In genomic region chr4:5676763-5677162, GRCh38 we compare ENCODE assay signal across 33 cellular contexts.
"Had no signal": no experiment of that assay in that cellular context is flagged by ENCODE, and none has a peak within 500 bp of the region (broad histone marks: within the 10 kb centered on the region; RNA-seq: fewer than 3 reads in every experiment).

No MANE protein-coding gene starts in this region.

- H3K4me3 ChIP-seq: ascending aorta, cardiac muscle cell had no signal

- H3K27ac ChIP-seq: ascending aorta, cardiac muscle cell, VCaP had no signal

- H3K36me3 ChIP-seq: cardiac muscle cell had no signal

- H3K9me3 Mint-ChIP-seq: activated B cell treated with CpG ODN at 0.5 μM for 24 hours; activated CD4-positive, alpha-beta memory T cell treated with anti-CD3 and anti-CD28 coated beads for 36 hours; activated CD4-positive, alpha-beta T cell treated with anti-CD3 and anti-CD28 coated beads, Interleukin-2, amount 10 ng/mL, durations not matched to agents 24 days and 14 days; activated CD8-positive, alpha-beta T cell treated with anti-CD3 and anti-CD28 coated beads for 36 hours; activated naive CD4-positive, alpha-beta T cell treated with anti-CD3 and anti-CD28 coated beads, Interleukin-2, amount 10 ng/mL, durations not matched to agents 7 days and 5 days; activated naive CD4-positive, alpha-beta T cell treated with anti-CD3 and anti-CD28 coated beads, Interleukin-2, amount 50 U/mL, for 24 hours; activated naive CD8-positive, alpha-beta T cell treated with anti-CD3 and anti-CD28 coated beads, Interleukin-2, amount 10 ng/mL, durations not matched to agents 7 days and 5 days; activated naive CD8-positive, alpha-beta T cell treated with anti-CD3 and anti-CD28 coated beads, Interleukin-2, amount 50 U/mL, for 24 hours; activated T-cell treated with anti-CD3 and anti-CD28 coated beads, Interleukin-2, amount 50 U/mL, for 24 hours; brain; central memory CD8-positive, alpha-beta T cell; T-helper 1 cell treated with Interleukin-12 subunit alpha and Interleukin-12 subunit beta and Interleukin-4 antibody, amounts not matched to agents 30 μg/mL and 1 μg/mL, for 36 hours; T-helper 2 cell treated with Interferon-gamma antibody and Interleukin-4, amounts not matched to agents 5 μg/mL and 100 μg/mL, for 36 hours had no signal

- DNase-seq: activated B cell treated with CpG ODN at 0.5 μM for 24 hours; activated CD4-positive, alpha-beta memory T cell treated with anti-CD3 and anti-CD28 coated beads for 36 hours; activated CD4-positive, alpha-beta T cell treated with anti-CD3 and anti-CD28 coated beads for 4 hours; activated CD4-positive, alpha-beta T cell treated with anti-CD3 and anti-CD28 coated beads, Interleukin-2, amount 10 ng/mL, durations not matched to agents 24 days and 14 days; activated CD4-positive, alpha-beta T cell treated with anti-CD3 and anti-CD28 coated beads, Interleukin-2, amount 50 U/mL, for 1 hour; activated CD4-positive, alpha-beta T cell treated with anti-CD3 and anti-CD28 coated beads, Interleukin-2, amount 50 U/mL, for 4 hours; activated CD4-positive, CD25-positive, alpha-beta regulatory T cell treated with anti-CD3 and anti-CD28 coated beads, Interleukin-2, amount 50 U/mL, for 72 hours; activated CD8-positive, alpha-beta memory T cell treated with anti-CD3 and anti-CD28 coated beads, Interleukin-2, amount 50 U/mL, for 48 hours; activated CD8-positive, alpha-beta T cell treated with anti-CD3 and anti-CD28 coated beads for 36 hours; activated effector memory CD4-positive, alpha-beta T cell treated with Interleukin-2 at 50 U/mL for 16 hours; activated gamma-delta T cell; activated naive CD4-positive, alpha-beta T cell treated with anti-CD3 and anti-CD28 coated beads, Interleukin-2, amount 10 ng/mL, durations not matched to agents 7 days and 5 days; activated naive CD4-positive, alpha-beta T cell treated with Interleukin-2 at 50 U/mL for 16 hours; activated naive CD8-positive, alpha-beta T cell treated with anti-CD3 and anti-CD28 coated beads, Interleukin-2, amount 10 ng/mL, durations not matched to agents 7 days and 5 days; activated naive CD8-positive, alpha-beta T cell treated with anti-CD3 and anti-CD28 coated beads, Interleukin-2, amount 50 U/mL, for 24 hours; activated T-cell treated with anti-CD3 and anti-CD28 coated beads, Interleukin-2, amount 50 U/mL, for 24 hours; activated T-cell treated with anti-CD3 and anti-CD28 coated beads, Interleukin-2, amount 50 U/mL, for 48 hours; amygdala; anterior cingulate cortex; caudate nucleus; cerebellar nuclear complex; T-helper 2 cell; T-helper 9 cell had no signal

- ATAC-seq: activated CD8-positive, alpha-beta T cell treated with anti-CD3 and anti-CD28 coated beads for 36 hours; activated naive CD8-positive, alpha-beta T cell treated with anti-CD3 and anti-CD28 coated beads, Interleukin-2, amount 50 U/mL, for 24 hours had no signal

- H3K27me3 ChIP-seq: ascending aorta, cardiac muscle cell had no signal

- H3K4me1 ChIP-seq: ascending aorta had no signal

- H3K27me3 Mint-ChIP-seq: activated B cell treated with CpG ODN at 0.5 μM for 24 hours; activated CD4-positive, alpha-beta memory T cell treated with anti-CD3 and anti-CD28 coated beads for 36 hours; activated CD4-positive, alpha-beta T cell treated with anti-CD3 and anti-CD28 coated beads, Interleukin-2, amount 10 ng/mL, durations not matched to agents 24 days and 14 days; activated CD8-positive, alpha-beta T cell treated with anti-CD3 and anti-CD28 coated beads for 36 hours; activated naive CD4-positive, alpha-beta T cell treated with anti-CD3 and anti-CD28 coated beads, Interleukin-2, amount 10 ng/mL, durations not matched to agents 7 days and 5 days; activated naive CD4-positive, alpha-beta T cell treated with anti-CD3 and anti-CD28 coated beads, Interleukin-2, amount 50 U/mL, for 24 hours; activated naive CD8-positive, alpha-beta T cell; activated naive CD8-positive, alpha-beta T cell treated with anti-CD3 and anti-CD28 coated beads, Interleukin-2, amount 50 U/mL, for 24 hours; activated T-cell treated with anti-CD3 and anti-CD28 coated beads, Interleukin-2, amount 50 U/mL, for 24 hours; central memory CD8-positive, alpha-beta T cell had no signal

- H3K4me1 Mint-ChIP-seq: activated B cell treated with CpG ODN at 0.5 μM for 24 hours; activated CD4-positive, alpha-beta T cell treated with anti-CD3 and anti-CD28 coated beads, Interleukin-2, amount 10 ng/mL, durations not matched to agents 24 days and 14 days; activated naive CD4-positive, alpha-beta T cell treated with anti-CD3 and anti-CD28 coated beads, Interleukin-2, amount 10 ng/mL, durations not matched to agents 7 days and 5 days; activated naive CD4-positive, alpha-beta T cell treated with anti-CD3 and anti-CD28 coated beads, Interleukin-2, amount 50 U/mL, for 24 hours; activated naive CD8-positive, alpha-beta T cell treated with anti-CD3 and anti-CD28 coated beads, Interleukin-2, amount 10 ng/mL, durations not matched to agents 7 days and 5 days; activated naive CD8-positive, alpha-beta T cell treated with anti-CD3 and anti-CD28 coated beads, Interleukin-2, amount 50 U/mL, for 24 hours; brain; central memory CD8-positive, alpha-beta T cell had no signal

- H3K27ac Mint-ChIP-seq: activated B cell treated with CpG ODN at 0.5 μM for 24 hours; activated CD4-positive, alpha-beta memory T cell treated with anti-CD3 and anti-CD28 coated beads for 36 hours; activated CD4-positive, alpha-beta T cell treated with anti-CD3 and anti-CD28 coated beads, Interleukin-2, amount 10 ng/mL, durations not matched to agents 24 days and 14 days; activated CD8-positive, alpha-beta T cell treated with anti-CD3 and anti-CD28 coated beads for 36 hours; activated naive CD4-positive, alpha-beta T cell treated with anti-CD3 and anti-CD28 coated beads, Interleukin-2, amount 10 ng/mL, durations not matched to agents 7 days and 5 days; activated naive CD4-positive, alpha-beta T cell treated with anti-CD3 and anti-CD28 coated beads, Interleukin-2, amount 50 U/mL, for 24 hours; activated naive CD8-positive, alpha-beta T cell; activated naive CD8-positive, alpha-beta T cell treated with anti-CD3 and anti-CD28 coated beads, Interleukin-2, amount 10 ng/mL, durations not matched to agents 7 days and 5 days; activated naive CD8-positive, alpha-beta T cell treated with anti-CD3 and anti-CD28 coated beads, Interleukin-2, amount 50 U/mL, for 24 hours; activated T-cell treated with anti-CD3 and anti-CD28 coated beads, Interleukin-2, amount 50 U/mL, for 24 hours; activated T-helper 2 cell treated with anti-CD3 and anti-CD28 coated beads, Interferon-gamma antibody, Interleukin-2, Interleukin-4, amounts not matched to agents 10 μg/mL and 5 μg/mL and 100 μg/mL, durations not matched to agents 14 hours and 24 hours and 36 hours; T-helper 1 cell treated with Interleukin-12 subunit alpha and Interleukin-12 subunit beta and Interleukin-4 antibody, amounts not matched to agents 30 μg/mL and 1 μg/mL, for 36 hours; T-helper 2 cell treated with Interferon-gamma antibody and Interleukin-4, amounts not matched to agents 5 μg/mL and 100 μg/mL, for 36 hours had no signal

- H3K4me3 Mint-ChIP-seq: activated B cell treated with CpG ODN at 0.5 μM for 24 hours; activated CD4-positive, alpha-beta memory T cell treated with anti-CD3 and anti-CD28 coated beads for 36 hours; activated CD4-positive, alpha-beta T cell treated with anti-CD3 and anti-CD28 coated beads, Interleukin-2, amount 10 ng/mL, durations not matched to agents 24 days and 14 days; activated CD8-positive, alpha-beta T cell treated with anti-CD3 and anti-CD28 coated beads for 36 hours; activated naive CD4-positive, alpha-beta T cell treated with anti-CD3 and anti-CD28 coated beads, Interleukin-2, amount 10 ng/mL, durations not matched to agents 7 days and 5 days; activated naive CD4-positive, alpha-beta T cell treated with anti-CD3 and anti-CD28 coated beads, Interleukin-2, amount 50 U/mL, for 24 hours; activated naive CD8-positive, alpha-beta T cell; activated naive CD8-positive, alpha-beta T cell treated with anti-CD3 and anti-CD28 coated beads, Interleukin-2, amount 10 ng/mL, durations not matched to agents 7 days and 5 days; activated naive CD8-positive, alpha-beta T cell treated with anti-CD3 and anti-CD28 coated beads, Interleukin-2, amount 50 U/mL, for 24 hours; activated T-cell treated with anti-CD3 and anti-CD28 coated beads, Interleukin-2, amount 50 U/mL, for 24 hours; brain; central memory CD8-positive, alpha-beta T cell; T-helper 1 cell treated with Interleukin-12 subunit alpha and Interleukin-12 subunit beta and Interleukin-4 antibody, amounts not matched to agents 30 μg/mL and 1 μg/mL, for 36 hours; T-helper 2 cell treated with Interferon-gamma antibody and Interleukin-4, amounts not matched to agents 5 μg/mL and 100 μg/mL, for 36 hours had no signal

- H3K9me3 ChIP-seq: ascending aorta had no signal
